ENCODE assay signal across 8 cellular contexts in the genomic region with DNA sequence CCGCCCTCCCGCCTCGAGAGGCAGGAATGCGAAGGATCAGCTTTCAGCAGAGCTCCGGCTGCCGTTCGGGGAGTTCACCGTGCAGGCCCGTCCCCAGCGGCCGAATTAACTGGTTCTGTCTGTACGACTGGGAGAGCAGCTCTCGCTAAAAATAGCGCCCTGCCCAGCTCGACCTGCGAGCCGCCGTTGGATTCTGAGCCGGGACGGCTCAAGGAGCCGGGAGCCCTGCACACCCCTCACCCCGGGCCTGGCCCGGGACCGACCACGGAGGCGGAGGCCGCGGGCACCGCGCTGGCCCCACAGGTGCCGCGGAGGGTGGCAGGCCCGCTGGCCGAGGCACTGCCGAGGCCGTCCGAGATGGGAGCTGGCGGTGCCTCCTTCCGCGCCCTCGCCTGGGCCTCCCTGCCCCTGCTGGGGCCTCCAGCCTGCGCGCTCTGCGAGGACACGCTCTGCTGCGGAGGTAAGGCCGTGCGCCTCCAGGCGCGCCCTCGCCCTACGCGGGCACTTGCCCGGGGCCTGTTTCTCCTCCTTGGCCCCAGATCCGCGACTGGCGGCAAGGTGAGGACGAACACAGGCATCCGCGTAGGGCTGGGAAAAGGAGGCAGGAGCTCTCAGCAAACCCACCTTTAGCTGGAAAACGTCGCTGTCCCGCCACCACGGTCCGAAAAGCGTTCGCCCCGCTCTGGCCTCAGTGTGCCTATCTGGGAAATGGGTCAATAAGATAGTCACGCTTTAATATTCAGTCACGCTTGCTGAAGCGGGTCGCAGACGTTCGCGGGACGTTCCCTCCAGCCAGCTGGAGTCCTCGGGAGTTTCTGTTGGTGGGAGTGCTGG. TPM values are rescaled to one million over a fixed set of nuclear protein-coding genes. Genes with fewer than 3 reads are reported as not detected.
DNase-seq lines count a peak whose midpoint lies in the region; FAIRE-seq and TF ChIP-seq lines count a peak whose summit lies in the region.

No MANE protein-coding gene starts in this region.

- H3K9me3 ChIP-seq in H9 (ENCODE audit: control insufficient read depth, low read depth, low read length) (no peaks in the 10 kb centered on the region), iPS-18c (ENCODE audit: control insufficient read depth, insufficient read depth, low read length) (no peaks in the 10 kb centered on the region), skeletal muscle tissue (ENCODE audit: control insufficient read depth in 3 of 3, low read length in 3 of 3) (peaks cover 0 to 3% (median 0%) of the 10 kb centered on the region in 3 donors)

- in situ Hi-C loops in T47D (cut with HindIII; ENCODE audit: low pct_unique_long_range_greater_than_20kb, low sequenced_read_pairs), result no loop called here

- no peak overlapping the region for H2BK120ac ChIP-seq in H9 (ENCODE audit: low read depth, low read length, poor library complexity, severe bottlenecking)

- H3K4me3 ChIP-seq in iPS-18c (ENCODE audit: insufficient read depth, low read depth, low read length), result peak overlapping the region; percentile 89
- peak overlapping the region; percentile 77 for H3K4me3 ChIP-seq in skeletal muscle tissue (ENCODE audit: low read length in 3 of 3)

- peak overlapping the region; percentile 8 for H3K27ac ChIP-seq in H9 (ENCODE audit: insufficient read length, low read depth, low read length)
- H3K27ac ChIP-seq in skeletal muscle tissue (ENCODE audit: low read depth, low read length), result peak overlapping the region; percentile 95

- H3K14ac ChIP-seq in H9 (ENCODE audit: insufficient read depth, low read length), result peak overlapping the region; percentile 87

- no peaks in the 10 kb centered on the region for H4K20me1 ChIP-seq in H9 (ENCODE audit: control insufficient read depth, insufficient read depth, insufficient read length)

- H3K4me1 ChIP-seq in H9 (ENCODE audit: insufficient read depth, low read length) (no peaks in the 10 kb centered on the region; the same call in 1 of the 2 replicates), skeletal muscle tissue (ENCODE audit: control insufficient read depth in 3 of 3, insufficient read depth in 3 of 3, low read length in 3 of 3) (peaks cover 44 to 54% (median 45%) of the 10 kb centered on the region in 3 donors)

- peaks cover 15 to 17% of the 10 kb centered on the region in 2 experiments for H3K4me1 Mint-ChIP-seq in H9

- H3K36me3 ChIP-seq in skeletal muscle tissue (ENCODE audit: control insufficient read depth in 3 of 3, insufficient read depth in 3 of 3, low read length in 3 of 3), result no peaks in the 10 kb centered on the region

- peak overlapping the region; percentile 90 to 97 (median 95); a peak in 3 of 7 replicates for H3K27ac Mint-ChIP-seq in H9

- H2BK12ac ChIP-seq in H9 (ENCODE audit: insufficient read length, low read depth, low read length), result no peak overlapping the region

- H3K36me3 Mint-ChIP-seq in H9 (ENCODE audit: insufficient read depth in 1 of 3, low read depth in 3 of 3), result peaks cover 4 to 11% (median 6%) of the 10 kb centered on the region in 3 experiments; a peak in 5 of 7 replicates

- H4K8ac ChIP-seq in H9 (replicated peaks; ENCODE audit: insufficient read length, low read depth, low read length), result no peak overlapping the region

- peak overlapping the region; percentile 12 for H3K9ac ChIP-seq in H9 (ENCODE audit: extremely low read depth, insufficient read length, low read length)
- H3K9ac ChIP-seq in skeletal muscle tissue (ENCODE audit: low read depth in 1 of 3, low read length in 3 of 3), result peak overlapping the region; percentile 87 to 94 (median 91)

- FAIRE-seq in GM19239 (lab: Jason Lieb, UNC), result no peak

- H2BK5ac ChIP-seq in H9 (ENCODE audit: insufficient read length, low read length), result no peak overlapping the region

- H3K18ac ChIP-seq in H9 (ENCODE audit: insufficient read length, low read depth, low read length), result peak overlapping the region; percentile 43

- no peak overlapping the region for H2BK15ac ChIP-seq in H9 (ENCODE audit: low read depth, low read length)

- H3K4me3 Mint-ChIP-seq in H9, result peak overlapping the region; percentile 63 to 87

- peak overlapping the region; percentile 72 for H3K4me2 ChIP-seq in H9 (ENCODE audit: insufficient read depth, insufficient read length, low read length)

- H3T11ph ChIP-seq in H9 (ENCODE audit: low read length), result no peak overlapping the region

- peaks cover 17% of the 10 kb centered on the region for H3K23me2 ChIP-seq in H9 (ENCODE audit: insufficient read length, low read depth, low read length, poor library complexity, severe bottlenecking)

- no peaks in the 10 kb centered on the region for H3K79me1 ChIP-seq in H9 (ENCODE audit: insufficient read depth, low read depth, low read length, poor library complexity, severe bottlenecking)

- peaks cover 29% of the 10 kb centered on the region for H3K27me3 Mint-ChIP-seq in H9 (ENCODE audit: low read depth)

- no peak overlapping the region for H3K4ac ChIP-seq in H9 (ENCODE audit: low read depth, low read length)

- peak; percentile 93 for DNase-seq in H9
- peak; percentile 91 to 98 for DNase-seq in T47D (ENCODE audit: low read depth in 1 of 2, low spot score in 1 of 2)
- DNase-seq in GM19239 (ENCODE audit: insufficient read length, low spot score), result no peak
- no peak for DNase-seq in GM19238 (ENCODE audit: insufficient read length, low spot score)
- no peak for DNase-seq in NCI-H1105 (lab: John Stamatoyannopoulos, UW)
- no peak for DNase-seq in NCI-H187 (lab: John Stamatoyannopoulos, UW)

- no peak overlapping the region for H4K5ac ChIP-seq in H9 (ENCODE audit: insufficient read length, low read depth, low read length)

- no peak overlapping the region for H3K23ac ChIP-seq in H9 (ENCODE audit: insufficient read length, low read depth, low read length)

- peak; percentile 32; the same call in 2 of the 3 replicates for TF ChIP-seq CTCF in H9 (conservative IDR thresholded peaks at IDR 0.05)

- no peak overlapping the region for H3K56ac ChIP-seq in H9 (ENCODE audit: insufficient read length, low read depth, low read length)

- no peak overlapping the region for H4K91ac ChIP-seq in H9 (ENCODE audit: insufficient read length, low read depth, low read length)

- no peaks in the 10 kb centered on the region for H3K79me2 ChIP-seq in H9 (ENCODE audit: insufficient read depth, low read length)

- H2AK5ac ChIP-seq in H9 (ENCODE audit: insufficient read length, low read length), result no peak overlapping the region

- no peak overlapping the region for H2BK20ac ChIP-seq in H9 (ENCODE audit: low read depth, low read length, poor library complexity, severe bottlenecking)

- no CpG with 5 or more reads among the region's 77 CpGs for WGBS in H9 (ENCODE audit: extremely low coverage, insufficient read length, low lambda C conversion rate)

- no peak overlapping the region for H2AFZ ChIP-seq in H9 (ENCODE audit: low read length)

- H3K27me3 ChIP-seq in H9 (ENCODE audit: insufficient read depth, low read length) (no peaks in the 10 kb centered on the region), skeletal muscle tissue (ENCODE audit: control insufficient read depth in 3 of 3, insufficient read depth in 3 of 3, low read length in 3 of 3) (no peaks in the 10 kb centered on the region)

- H3K9me3 Mint-ChIP-seq in H9, result peaks cover 10 to 12% of the 10 kb centered on the region in 2 experiments

RNA-seq across cellular contexts. Expression of gene DAB2IP, which starts 53.0 kb away (rescaled TPM):
- 22.0 and 22.6 TPM in 2 replicates for total RNA-seq in H9 (2021)
- total RNA-seq in skeletal muscle tissue, result 12.5 TPM

Comparison
In these comparisons a context has a peak if more than half of its experiments do, and no peak if none do; other contexts are left out.
1. DNase-seq: peak in H9 (single experiment) and T47D (2 of 2); none in GM19239 (single experiment), GM19238 (single experiment), NCI-H1105 (single experiment) and NCI-H187 (0 of 2).